24 cellular contexts compared by ENCODE assay signal in the genomic region with DNA sequence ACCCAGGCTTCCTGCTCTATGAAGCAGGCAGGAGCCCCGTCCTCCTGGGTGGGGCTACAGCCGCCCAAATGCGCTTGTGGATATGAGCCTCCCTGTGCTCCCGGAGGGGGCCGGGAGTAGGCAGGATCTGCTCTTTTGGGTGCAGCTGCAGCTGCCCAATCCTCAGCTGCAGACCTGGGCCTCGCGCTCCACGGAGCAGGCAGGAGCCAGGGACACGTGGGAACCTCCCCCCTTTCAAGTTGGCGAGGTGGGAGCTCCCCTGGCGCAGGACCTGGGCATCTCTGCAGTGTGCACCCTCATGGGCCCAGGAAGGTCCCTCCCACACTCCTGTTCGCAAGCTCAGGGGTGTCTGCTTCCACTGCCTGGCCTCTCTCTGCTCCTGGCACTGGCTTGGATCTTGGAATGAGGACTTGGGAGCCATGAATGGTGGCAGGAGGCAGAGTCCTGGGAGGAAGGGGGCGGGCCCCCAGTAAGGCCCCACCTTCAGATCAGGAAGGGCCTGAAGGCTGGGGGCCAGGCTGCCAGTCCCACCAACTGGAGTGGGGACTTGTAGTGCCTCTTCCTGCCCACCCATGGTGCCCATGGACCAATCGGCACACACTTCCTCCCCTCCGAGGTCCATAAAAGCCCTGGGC.
A peak's percentile ranks its signal among the peaks of the same experiment; 100 is the strongest.
DNase-seq lines count a peak whose midpoint lies in the region; ATAC-seq, FAIRE-seq and TF ChIP-seq lines count a peak whose summit lies in the region.
"Had no signal": no experiment of that assay in that cellular context is flagged by ENCODE, and none has a peak within 500 bp of the region (broad histone marks: within the 10 kb centered on the region; RNA-seq: fewer than 3 reads in every experiment).

No MANE protein-coding gene starts in this region.

- no peak overlapping the region for H2BK120ac ChIP-seq in IMR-90 (ENCODE audit: low read depth, low read length)

- H3K14ac ChIP-seq in IMR-90 (replicated peaks; ENCODE audit: low read depth, low read length) = no peak overlapping the region

- H2BK5ac ChIP-seq in IMR-90 (ENCODE audit: low read depth, low read length, poor library complexity, severe bottlenecking) = no peak overlapping the region

- 26% methylated on average over 6 of the region's 15 CpGs for WGBS in A549 (ENCODE audit: missing lambda C conversion rate)
- WGBS in IMR-90 (ENCODE audit: extremely low coverage in 2 of 2, insufficient read length in 1 of 2), 2 experiments = 78% methylated on average over 5 of the region's 15 CpGs; no CpG with 5 or more reads in 1 of the 2 experiments
- WGBS in upper lobe of left lung, 2 donors = 78 to 83% methylated on average over 2 to 15 of the region's 15 CpGs

- H3K23ac ChIP-seq in IMR-90 (ENCODE audit: low read depth, low read length) = no peak overlapping the region

- no peak overlapping the region for H4K5ac ChIP-seq in IMR-90 (ENCODE audit: low read depth, low read length)

- H3K4ac ChIP-seq in IMR-90 (ENCODE audit: low read depth, low read length) = no peak overlapping the region

- no peaks in the 10 kb centered on the region for H3K4me1 Mint-ChIP-seq in HFFc6 (ENCODE audit: low read depth)

- H3K9me3 ChIP-seq in A549 = no peaks in the 10 kb centered on the region
- no peaks in the 10 kb centered on the region for H3K9me3 ChIP-seq in IMR-90 (ENCODE audit: control insufficient read depth, insufficient read depth, low read length)
- no peaks in the 10 kb centered on the region for H3K9me3 ChIP-seq in lower lobe of right lung
- H3K9me3 ChIP-seq in upper lobe of left lung = no peaks in the 10 kb centered on the region

- H3K4me2 ChIP-seq in A549 (peak overlapping the region; percentile 17; the same call in 1 of the 3 replicates), IMR-90 (ENCODE audit: low read depth, low read length) (no peak overlapping the region)

- ATAC-seq in A549 (peak; percentile 10 to 43; a peak in 3 of 6 replicates), IMR-90 (ENCODE audit: low read depth) (no peak), lower lobe of right lung (peak; percentile 16 to 25), upper lobe of left lung (ENCODE audit: low FRiP score in 2 of 2) (peak; percentile 21 to 22), GM21447 (IDR thresholded peaks at IDR 0.05; ENCODE audit: unreplicated experiment) (no peak), GM18498 (IDR thresholded peaks at IDR 0.05; ENCODE audit: unreplicated experiment) (no peak)
- ATAC-seq: Panc1 had no signal

- H3K4me3 Mint-ChIP-seq in HFFc6 = no peak overlapping the region
- H3K4me3 Mint-ChIP-seq: CD8-positive, alpha-beta T cell had no signal

- H3K36me3 ChIP-seq in IMR-90 (ENCODE audit: control insufficient read depth, insufficient read depth, low read length) (no peaks in the 10 kb centered on the region), lower lobe of right lung (no peaks in the 10 kb centered on the region), upper lobe of left lung (no peaks in the 10 kb centered on the region)

- TF ChIP-seq POLR2A in A549 (IDR thresholded peaks at IDR 0.05; ENCODE audit: low read length) (no peak), IMR-90 (IDR thresholded peaks at IDR 0.05; ENCODE audit: low read depth, low read length) (no peak), upper lobe of left lung (IDR thresholded peaks at IDR 0.05) (no peak)

- in situ Hi-C loops in IMR-90 (cut with MboI; ENCODE audit: low sequenced_read_pairs) = no loop called here

- POLR2A ChIA-PET in A549 (lab: Yijun Ruan, JAX) (no interaction called here), IMR-90 (lab: Charles Lee; ENCODE audit: unreplicated experiment) (no interaction called here)

- H3K79me1 ChIP-seq in IMR-90 (ENCODE audit: low read depth in 1 of 2, low read length in 2 of 2) = no peaks in the 10 kb centered on the region

- no peaks in the 10 kb centered on the region for H3K9me1 ChIP-seq in IMR-90 (ENCODE audit: insufficient read depth, low read length)

- H3K36me3 Mint-ChIP-seq in HFFc6 (ENCODE audit: low read depth) = no peaks in the 10 kb centered on the region

- TF ChIP-seq RAD21 in A549 (conservative IDR thresholded peaks at IDR 0.05 in 1 of 2, IDR thresholded peaks at IDR 0.05 in 1 of 2) = no peak
- TF ChIP-seq RAD21 in IMR-90 (IDR thresholded peaks at IDR 0.05; ENCODE audit: low read length) = no peak

- no peak for DNase-seq in A549 (ENCODE audit: low read depth in 1 of 2, low spot score in 1 of 2)
- no peak for DNase-seq in IMR-90
- DNase-seq in lower lobe of right lung = no peak
- DNase-seq in upper lobe of left lung = peak in 1 of 2 donors; percentile 66
- DNase-seq in HFFc6 = no peak
- DNase-seq: AML-193; Caco-2; CD8-positive, alpha-beta T cell; GF-D8; H7; Karpas-422; NCI-H1092; NCI-H1417 treated with DMSO at 0.1 percent for 48 hours; NCI-H1694 treated with DMSO at 0.1 percent for 48 hours; NCI-H2081; NCI-H226; NCI-H510A; NCI-H69 had no signal

- H3K18ac ChIP-seq in IMR-90 (ENCODE audit: low read depth, low read length) = no peak overlapping the region

- H2BK20ac ChIP-seq in IMR-90 (ENCODE audit: low read depth, low read length) = no peak overlapping the region

- H3K27me3 ChIP-seq in IMR-90 (ENCODE audit: control insufficient read depth, insufficient read depth, low read length) (peaks cover 10% of the 10 kb centered on the region), lower lobe of right lung (ENCODE audit: low read depth) (no peaks in the 10 kb centered on the region), upper lobe of left lung (no peaks in the 10 kb centered on the region)

- no peaks in the 10 kb centered on the region for H4K20me1 ChIP-seq in IMR-90 (ENCODE audit: insufficient read depth, low read length)

- CTCF ChIA-PET in A549 (lab: Yijun Ruan, JAX) (interaction anchor here (0.6 to 4.8 kb wide), 32 partner anchors 9 to 942 kb away, joined by 3 to 30 read pairs (median 6); partner anchors contain the start of genes M6PR, MFAP5 and PHC1), IMR-90 (lab: Yijun Ruan, JAX) (interaction anchor here (0.9 to 2.1 kb wide), 4 partner anchors 12 to 507 kb away, joined by 3 to 12 read pairs (median 6); no protein-coding TSS in a partner anchor)

- peak overlapping the region; percentile 43 for H2AFZ ChIP-seq in IMR-90 (replicated peaks; ENCODE audit: low read length, poor library complexity)

- no peak overlapping the region for H2AK5ac ChIP-seq in IMR-90 (ENCODE audit: low read depth, low read length)

- H3K4me1 ChIP-seq in A549 = no peaks in the 10 kb centered on the region
- no peaks in the 10 kb centered on the region for H3K4me1 ChIP-seq in IMR-90 (ENCODE audit: control insufficient read depth, insufficient read depth, low read length)
- no peaks in the 10 kb centered on the region for H3K4me1 ChIP-seq in lower lobe of right lung
- H3K4me1 ChIP-seq in upper lobe of left lung = peaks cover 0 to 4% (median 0%) of the 10 kb centered on the region in 4 donors
- H3K4me1 ChIP-seq: Caco-2 had no signal

- no peak overlapping the region for H4K91ac ChIP-seq in IMR-90 (ENCODE audit: insufficient read depth, low read depth, low read length)

- H3K9ac ChIP-seq in IMR-90 (ENCODE audit: low read depth, low read length) = no peak overlapping the region

- H4K8ac ChIP-seq in IMR-90 (ENCODE audit: low read depth in 2 of 2, low read length in 2 of 2) = no peak overlapping the region

- H3K27ac ChIP-seq in A549 = no peak overlapping the region
- H3K27ac ChIP-seq in IMR-90 (ENCODE audit: insufficient read depth, low read length) = no peak overlapping the region
- H3K27ac ChIP-seq in lower lobe of right lung = no peak overlapping the region
- H3K27ac ChIP-seq in upper lobe of left lung = no peak overlapping the region
- H3K27ac ChIP-seq: C4-2B, RWPE1 had no signal

- H3K56ac ChIP-seq in IMR-90 (ENCODE audit: extremely low read depth, insufficient read depth, low read length) = no peak overlapping the region

- dilution Hi-C loops in IMR-90 (cut with HindIII; ENCODE audit: low sequenced_read_pairs, unreplicated experiment) = no loop called here

- intact Hi-C loops in IMR-90 (cut with micrococcal nuclease) = no loop called here
- intact Hi-C loops in lower lobe of right lung (cut with DNase I) = no loop called here

- no peak overlapping the region for H3K27ac Mint-ChIP-seq in HFFc6

- no peak for TF ChIP-seq CTCF in A549 (IDR thresholded peaks at IDR 0.05)
- TF ChIP-seq CTCF in IMR-90 (conservative IDR thresholded peaks at IDR 0.05; ENCODE audit: low read depth, low read length) = no peak
- TF ChIP-seq CTCF in lower lobe of right lung (IDR thresholded peaks at IDR 0.05) = no peak
- TF ChIP-seq CTCF in upper lobe of left lung (IDR thresholded peaks at IDR 0.05) = no peak
- no peak for TF ChIP-seq CTCF in HFFc6 (IDR thresholded peaks at IDR 0.05)

- H3K9me3 Mint-ChIP-seq in HFFc6 = no peaks in the 10 kb centered on the region

- no peak overlapping the region for H2AK9ac ChIP-seq in IMR-90 (replicated peaks; ENCODE audit: low read depth, low read length, poor library complexity)

- no TSS peak for BruUV-seq in IMR-90 (replicated peaks; lab: Mats Ljungman, UMichigan)

- H3K4me3 ChIP-seq in A549 (no peak overlapping the region), IMR-90 (ENCODE audit: insufficient read depth, low read depth, low read length) (no peak overlapping the region), lower lobe of right lung (no peak overlapping the region), upper lobe of left lung (no peak overlapping the region)

- H3K27me3 Mint-ChIP-seq in HFFc6 (ENCODE audit: insufficient read depth) = peaks cover 6% of the 10 kb centered on the region; the same call in 1 of the 2 replicates

- no peak overlapping the region for H2BK15ac ChIP-seq in IMR-90 (ENCODE audit: low read depth, low read length)

- TF ChIP-seq EP300 in A549 (IDR thresholded peaks at IDR 0.05) (no peak), upper lobe of left lung (IDR thresholded peaks at IDR 0.05) (no peak)

- FAIRE-seq in A549 (lab: Jason Lieb, UNC) = no peak
- FAIRE-seq: GM12891 had no signal

TF ChIP-seq in A549, 52 proteins besides CTCF, POLR2A, EP300 and RAD21:
- no peak for TF ChIP-seq CEBPB (IDR thresholded peaks at IDR 0.05)

TF ChIP-seq in IMR-90, 13 proteins besides CTCF, POLR2A, EP300 and RAD21 (continues in another document):
- no peak for TF ChIP-seq FOS (IDR thresholded peaks at IDR 0.05; ENCODE audit: low read depth, low read length)
- TF ChIP-seq, protein P1, sequence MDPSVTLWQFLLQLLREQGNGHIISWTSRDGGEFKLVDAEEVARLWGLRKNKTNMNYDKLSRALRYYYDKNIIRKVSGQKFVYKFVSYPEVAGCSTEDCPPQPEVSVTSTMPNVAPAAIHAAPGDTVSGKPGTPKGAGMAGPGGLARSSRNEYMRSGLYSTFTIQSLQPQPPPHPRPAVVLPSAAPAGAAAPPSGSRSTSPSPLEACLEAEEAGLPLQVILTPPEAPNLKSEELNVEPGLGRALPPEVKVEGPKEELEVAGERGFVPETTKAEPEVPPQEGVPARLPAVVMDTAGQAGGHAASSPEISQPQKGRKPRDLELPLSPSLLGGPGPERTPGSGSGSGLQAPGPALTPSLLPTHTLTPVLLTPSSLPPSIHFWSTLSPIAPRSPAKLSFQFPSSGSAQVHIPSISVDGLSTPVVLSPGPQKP (IDR thresholded peaks at IDR 0.05; ENCODE audit: borderline replicate concordance, low read depth, low read length) = no peak
- TF ChIP-seq CEBPB (IDR thresholded peaks at IDR 0.05; ENCODE audit: low read depth, low read length) = no peak
- no peak for TF ChIP-seq MAFK (IDR thresholded peaks at IDR 0.05; ENCODE audit: low read depth, low read length)
- TF ChIP-seq MAZ (IDR thresholded peaks at IDR 0.05; ENCODE audit: borderline replicate concordance, low read depth, low read length) = no peak
- TF ChIP-seq RCOR1 (IDR thresholded peaks at IDR 0.05; ENCODE audit: insufficient replicate concordance, low read length) = no peak

Comparison
In these comparisons a context has a peak if more than half of its experiments do, and no peak if none do; other contexts are left out.
1. ATAC-seq: peak in A549 (2 of 2), lower lobe of right lung (2 of 2) and upper lobe of left lung (2 of 2); none in IMR-90 (single experiment), GM21447 (single experiment) and GM18498 (single experiment).